In the genomic region with DNA sequence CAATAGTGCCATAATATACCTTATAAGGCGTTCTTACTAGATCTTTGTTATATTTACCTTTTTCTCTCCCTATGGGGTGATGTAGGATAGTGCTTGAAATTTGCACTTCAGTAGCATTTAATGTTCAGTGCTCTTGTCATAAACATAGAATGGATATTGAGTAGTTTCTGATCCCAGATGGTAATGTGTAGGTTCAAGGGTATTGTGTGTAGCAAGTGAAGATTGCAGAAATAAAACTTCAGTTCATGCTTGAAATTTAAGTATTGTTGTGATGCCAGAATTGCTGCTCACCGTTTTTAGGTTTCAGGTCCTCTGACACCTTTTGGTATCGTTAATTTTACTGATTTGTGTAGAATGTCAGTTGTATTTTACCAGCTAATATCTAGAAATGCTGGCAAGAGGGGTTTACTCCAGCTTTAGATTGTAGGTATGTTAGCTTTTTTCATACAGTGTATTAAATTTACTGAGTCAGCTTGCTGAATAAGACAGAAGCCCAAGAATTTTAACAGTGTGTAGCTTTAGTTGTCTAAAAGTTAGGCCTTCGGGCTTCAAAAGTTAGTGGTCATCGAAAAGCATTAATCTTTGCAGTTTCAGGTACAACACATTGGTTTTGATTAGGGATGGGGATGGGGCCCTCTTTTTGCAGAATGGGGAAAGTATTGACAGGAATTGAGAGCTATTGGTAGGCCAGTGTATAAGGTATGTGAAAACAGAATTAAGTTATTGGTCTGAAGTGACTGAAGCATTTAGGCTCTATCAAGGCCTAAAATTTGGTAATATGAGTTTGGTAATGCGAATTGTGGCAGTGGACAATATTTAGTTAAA, we compare ENCODE assay signal across 8 cellular contexts. TPM values are rescaled to one million over a fixed set of nuclear protein-coding genes. Genes with fewer than 3 reads are reported as not detected.
A peak's percentile ranks its signal among the peaks of the same experiment; 100 is the strongest.
DNase-seq lines count a peak whose midpoint lies in the region; ATAC-seq and TF ChIP-seq lines count a peak whose summit lies in the region.

No MANE protein-coding gene starts in this region.

- H3K27me3 ChIP-seq in gastroesophageal sphincter: no peaks in the 10 kb centered on the region
- H3K27me3 ChIP-seq in smooth muscle cell (ENCODE audit: low read depth): no peaks in the 10 kb centered on the region

- no peak overlapping the region for H2AFZ ChIP-seq in smooth muscle cell (ENCODE audit: low read depth)

- H3K9me3 ChIP-seq in HEK293 (ENCODE audit: control insufficient read depth, insufficient read depth, low read depth, low read length) (no peaks in the 10 kb centered on the region), gastroesophageal sphincter (no peaks in the 10 kb centered on the region), smooth muscle cell (replicated peaks; ENCODE audit: low read depth) (no peaks in the 10 kb centered on the region)

- H4K20me1 ChIP-seq in smooth muscle cell (ENCODE audit: low read depth): peaks cover 62% of the 10 kb centered on the region

- peak overlapping the region; percentile 92 for H3K4me2 ChIP-seq in smooth muscle cell

- peaks cover 11% of the 10 kb centered on the region for H3K36me3 Mint-ChIP-seq in T-cell

- no peak for TF ChIP-seq EP300 in gastroesophageal sphincter (IDR thresholded peaks at IDR 0.05)

- CTCF ChIA-PET in HEK293 (lab: Yijun Ruan, JAX): interaction anchor here (0.7 kb wide), 1 partner anchor 302 kb away, joined by 3 read pairs; no protein-coding TSS in a partner anchor
- CTCF ChIA-PET in T-cell (lab: Charles Lee): interaction anchor here (0.5 to 1.2 kb wide), 3 partner anchors 12 to 200 kb away, joined by 3 to 19 read pairs (median 3); no protein-coding TSS in a partner anchor

- no peaks in the 10 kb centered on the region for H3K9me3 Mint-ChIP-seq in T-cell

- no peak for TF ChIP-seq POLR2A in gastroesophageal sphincter (IDR thresholded peaks at IDR 0.05)

- WGBS in gastroesophageal sphincter (ENCODE audit: low coverage in 1 of 2), 2 donors: 1 to 6% methylated on average over 6 of the region's 6 CpGs
- 18% methylated on average over 6 of the region's 6 CpGs for WGBS in smooth muscle cell (ENCODE audit: low lambda C conversion rate)

- peaks cover 63% of the 10 kb centered on the region for H3K79me2 ChIP-seq in smooth muscle cell (ENCODE audit: low read depth)

- H3K9ac ChIP-seq in smooth muscle cell (ENCODE audit: low read depth): peak overlapping the region; percentile 75

- TF ChIP-seq CTCF in HEK293 (tag by site-specific recombination; IDR thresholded peaks at IDR 0.05): no peak
- TF ChIP-seq CTCF in gastroesophageal sphincter (IDR thresholded peaks at IDR 0.05): no peak
- no peak for TF ChIP-seq CTCF in smooth muscle cell (IDR thresholded peaks at IDR 0.05; ENCODE audit: borderline replicate concordance, insufficient read depth, poor library complexity, severe bottlenecking)

- POLR2A ChIA-PET in HEK293 (lab: Yijun Ruan, JAX) (interaction anchor here (1.1 to 2.0 kb wide), 3 partner anchors 9 to 249 kb away, joined by 3 to 5 read pairs (median 4); no protein-coding TSS in a partner anchor), T-cell (lab: Charles Lee) (interaction anchor here (0.5 to 0.9 kb wide), 4 partner anchors 9 to 167 kb away, joined by 3 to 4 read pairs (median 3); no protein-coding TSS in a partner anchor)

- H3K27ac Mint-ChIP-seq in T-cell: peak overlapping the region; percentile 84 to 90

- no peak for DNase-seq in T-cell
- no peak for DNase-seq in smooth muscle cell (lab: John Stamatoyannopoulos, UW; ENCODE audit: unreplicated experiment)
- DNase-seq in NCI-H146 treated with DMSO at 0.1 percent for 48 hours (lab: John Stamatoyannopoulos, UW; ENCODE audit: unreplicated experiment): no peak
- no peak for DNase-seq in kidney glomerular epithelial cell (lab: John Stamatoyannopoulos, UW)

- H3K4me3 Mint-ChIP-seq in T-cell: peak overlapping the region; percentile 95 to 97 (median 95)

- peaks cover 55 to 75% (median 56%) of the 10 kb centered on the region in 3 donors for H3K4me1 Mint-ChIP-seq in T-cell

- ATAC-seq in T-cell (replicated peaks in 1 of 4): no peak
- no peak for ATAC-seq in gastroesophageal sphincter
- ATAC-seq in HG03520 (IDR thresholded peaks at IDR 0.05; ENCODE audit: unreplicated experiment): no peak
- ATAC-seq in GM18907 (IDR thresholded peaks at IDR 0.05; ENCODE audit: unreplicated experiment): no peak

- H3K4me1 ChIP-seq in HEK293 (ENCODE audit: control insufficient read depth, insufficient read depth, low read length) (peaks cover 16% of the 10 kb centered on the region), gastroesophageal sphincter (peaks cover 0 to 44% (median 5%) of the 10 kb centered on the region in 3 donors), smooth muscle cell (ENCODE audit: low read depth) (peaks cover 36% of the 10 kb centered on the region)

- H3K4me3 ChIP-seq in HEK293 (ENCODE audit: low read depth, low read length) (peak overlapping the region; percentile 60), gastroesophageal sphincter (peak overlapping the region; percentile 44 to 88), smooth muscle cell (peak overlapping the region; percentile 89)

- H3K36me3 ChIP-seq in HEK293 (ENCODE audit: control insufficient read depth in 2 of 2, insufficient read depth in 1 of 2, low read length in 2 of 2): no peaks in the 10 kb centered on the region
- H3K36me3 ChIP-seq in gastroesophageal sphincter: no peaks in the 10 kb centered on the region
- no peaks in the 10 kb centered on the region for H3K36me3 ChIP-seq in smooth muscle cell (ENCODE audit: low read depth)

- H3K27ac ChIP-seq in HEK293 (ENCODE audit: extremely low read depth, low read depth, low read length) (peak overlapping the region; percentile 99; the same call in 1 of the 2 replicates), gastroesophageal sphincter (peak overlapping the region; percentile 68 to 99 (median 98)), smooth muscle cell (ENCODE audit: low read depth) (peak overlapping the region; percentile 22)

- no peaks in the 10 kb centered on the region for H3K27me3 Mint-ChIP-seq in T-cell

- H3F3A ChIP-seq in smooth muscle cell (ENCODE audit: low read depth): peaks cover 14% of the 10 kb centered on the region

TF ChIP-seq in HEK293, 187 proteins besides CTCF, POLR2A, EP300 and RAD21 (continues in another document):
- TF ChIP-seq OVOL3 (tag by site-specific recombination; IDR thresholded peaks at IDR 0.05) (no peak), GFI1B (tag by site-specific recombination; IDR thresholded peaks at IDR 0.05) (no peak), ZNF707 (tag by site-specific recombination; IDR thresholded peaks at IDR 0.05) (no peak), ZNF664 (tag by site-specific recombination; IDR thresholded peaks at IDR 0.05) (no peak), OSR2 (tag by site-specific recombination; IDR thresholded peaks at IDR 0.05) (no peak), HOXA7 (CRISPR knock-in tag; IDR thresholded peaks at IDR 0.05; ENCODE audit: borderline replicate concordance) (no peak), ZXDB (tag by site-specific recombination; IDR thresholded peaks at IDR 0.05) (no peak), ZNF292 (tag by site-specific recombination; IDR thresholded peaks at IDR 0.05; ENCODE audit: borderline replicate concordance, low read depth) (no peak), ZNF837 (tag by site-specific recombination; IDR thresholded peaks at IDR 0.05) (no peak), ZNF426 (tag by site-specific recombination; IDR thresholded peaks at IDR 0.05) (no peak), ZSCAN30 (tag by site-specific recombination; IDR thresholded peaks at IDR 0.05) (no peak), BCL11A (tag by site-specific recombination; IDR thresholded peaks at IDR 0.05; ENCODE audit: low read depth) (no peak), ZNF514 (tag by site-specific recombination; IDR thresholded peaks at IDR 0.05) (no peak), ZFHX2 (tag by site-specific recombination; conservative IDR thresholded peaks at IDR 0.05) (no peak)
- TF ChIP-seq, protein P1, sequence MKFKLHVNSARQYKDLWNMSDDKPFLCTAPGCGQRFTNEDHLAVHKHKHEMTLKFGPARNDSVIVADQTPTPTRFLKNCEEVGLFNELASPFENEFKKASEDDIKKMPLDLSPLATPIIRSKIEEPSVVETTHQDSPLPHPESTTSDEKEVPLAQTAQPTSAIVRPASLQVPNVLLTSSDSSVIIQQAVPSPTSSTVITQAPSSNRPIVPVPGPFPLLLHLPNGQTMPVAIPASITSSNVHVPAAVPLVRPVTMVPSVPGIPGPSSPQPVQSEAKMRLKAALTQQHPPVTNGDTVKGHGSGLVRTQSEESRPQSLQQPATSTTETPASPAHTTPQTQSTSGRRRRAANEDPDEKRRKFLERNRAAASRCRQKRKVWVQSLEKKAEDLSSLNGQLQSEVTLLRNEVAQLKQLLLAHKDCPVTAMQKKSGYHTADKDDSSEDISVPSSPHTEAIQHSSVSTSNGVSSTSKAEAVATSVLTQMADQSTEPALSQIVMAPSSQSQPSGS (tag by site-specific recombination; IDR thresholded peaks at IDR 0.05; ENCODE audit: low read depth): no peak
- TF ChIP-seq, protein P2, sequence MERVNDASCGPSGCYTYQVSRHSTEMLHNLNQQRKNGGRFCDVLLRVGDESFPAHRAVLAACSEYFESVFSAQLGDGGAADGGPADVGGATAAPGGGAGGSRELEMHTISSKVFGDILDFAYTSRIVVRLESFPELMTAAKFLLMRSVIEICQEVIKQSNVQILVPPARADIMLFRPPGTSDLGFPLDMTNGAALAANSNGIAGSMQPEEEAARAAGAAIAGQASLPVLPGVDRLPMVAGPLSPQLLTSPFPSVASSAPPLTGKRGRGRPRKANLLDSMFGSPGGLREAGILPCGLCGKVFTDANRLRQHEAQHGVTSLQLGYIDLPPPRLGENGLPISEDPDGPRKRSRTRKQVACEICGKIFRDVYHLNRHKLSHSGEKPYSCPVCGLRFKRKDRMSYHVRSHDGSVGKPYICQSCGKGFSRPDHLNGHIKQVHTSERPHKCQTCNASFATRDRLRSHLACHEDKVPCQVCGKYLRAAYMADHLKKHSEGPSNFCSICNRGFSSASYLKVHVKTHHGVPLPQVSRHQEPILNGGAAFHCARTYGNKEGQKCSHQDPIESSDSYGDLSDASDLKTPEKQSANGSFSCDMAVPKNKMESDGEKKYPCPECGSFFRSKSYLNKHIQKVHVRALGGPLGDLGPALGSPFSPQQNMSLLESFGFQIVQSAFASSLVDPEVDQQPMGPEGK (tag by site-specific recombination; IDR thresholded peaks at IDR 0.05): no peak

RNA-seq across cellular contexts. Expression of a gene that starts 2.0 kb away (rescaled TPM):
- 10 to 100 TPM; 59.9 to 98.7 (median 66.9) TPM for total RNA-seq in T-cell
- total RNA-seq in gastroesophageal sphincter: 100 to 1,000 TPM in 3 of 4 donors, 10 to 100 TPM in 1; 90.8 to 146 (median 112) TPM
- 78.3 and 87.3 TPM in 2 replicates for total RNA-seq in smooth muscle cell
- polyA plus RNA-seq in smooth muscle cell: 30.6 and 45.1 TPM in 2 replicates

RNA-seq across cellular contexts. Expression of a gene that starts 2.1 kb away (rescaled TPM):
- total RNA-seq in T-cell (1 to 10 TPM in 1 of 5 donors, under 1 TPM in 4; 0.50 to 1.0 (median 0.60) TPM), gastroesophageal sphincter (under 1 TPM in 3 of 4 donors, not detected in 1; 0.05 to 0.54 (median 0.19) TPM), smooth muscle cell (0.09 and 0.18 TPM in 2 replicates)
- 0.60 TPM in 1 of 2 replicates, not detected in the other for polyA plus RNA-seq in smooth muscle cell

RNA-seq across cellular contexts. Expression of a gene that starts 47.4 kb away (rescaled TPM):
- total RNA-seq in T-cell: 10 to 100 TPM; 35.2 to 43.8 (median 42.1) TPM
- total RNA-seq in gastroesophageal sphincter: 10 to 100 TPM; 36.6 to 52.8 (median 45.8) TPM
- 64.0 and 71.8 TPM in 2 replicates for total RNA-seq in smooth muscle cell
- polyA plus RNA-seq in smooth muscle cell: 38.1 and 39.9 TPM in 2 replicates

Comparison
In these comparisons a context has a peak if more than half of its experiments do, and no peak if none do; other contexts are left out.
1. H3K27ac ChIP-seq: peak in every context shown above with its lines; median percentile 99 in HEK293; 98 in gastroesophageal sphincter; 22 in smooth muscle cell.